22 cellular contexts compared by ENCODE assay signal in the genomic region with DNA sequence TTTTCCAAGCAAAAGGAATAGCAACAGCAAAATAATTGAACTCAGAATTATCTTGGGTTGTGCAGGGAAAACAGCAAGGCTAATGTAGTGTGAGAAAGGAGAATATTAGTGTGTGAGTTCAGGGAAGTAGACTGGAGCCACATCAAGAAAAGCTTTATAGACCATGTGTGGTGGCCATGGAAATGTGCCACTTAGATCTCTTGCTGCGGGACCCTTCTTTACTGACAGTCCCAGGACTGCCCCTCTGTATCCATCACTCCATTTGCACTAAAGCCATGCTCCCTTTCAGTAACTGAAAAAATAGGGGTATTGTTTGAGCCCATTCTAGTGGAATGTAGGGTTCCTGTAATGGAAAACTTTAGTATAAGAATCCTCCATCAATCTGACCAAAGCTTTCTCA. TPM values are rescaled to one million over a fixed set of nuclear protein-coding genes. Genes with fewer than 3 reads are reported as not detected.
"Had no signal": no experiment of that assay in that cellular context is flagged by ENCODE, and none has a peak within 500 bp of the region (broad histone marks: within the 10 kb centered on the region; RNA-seq: fewer than 3 reads in every experiment).

No MANE protein-coding gene starts in this region.

- H3K4me3 Mint-ChIP-seq: neural crest cell; T-helper 2 cell treated with Interferon-gamma antibody and Interleukin-4, amounts not matched to agents 5 μg/mL and 100 μg/mL, for 36 hours had no signal

- DNase-seq: activated CD4-positive, CD25-positive, alpha-beta regulatory T cell treated with anti-CD3 and anti-CD28 coated beads, Interleukin-2, amount 50 U/mL, for 72 hours; activated CD8-positive, alpha-beta memory T cell treated with anti-CD3 and anti-CD28 coated beads, Interleukin-2, amount 50 U/mL, for 48 hours; activated naive CD4-positive, alpha-beta T cell; anterior cingulate cortex; body of pancreas; effector CD4-positive, alpha-beta T cell; heart right ventricle; islet precursor cell; left cardiac atrium; small intestine; stimulated activated CD4-positive, alpha-beta T cell treated with anti-CD3 and anti-CD28 coated beads, Interleukin-2, amount 100 ng/mL, for 24 hours; stimulated activated naive CD4-positive, alpha-beta T cell; upper lobe of left lung had no signal

- H3K36me3 ChIP-seq: cardiac muscle cell, upper lobe of left lung had no signal

- H3K4me1 Mint-ChIP-seq: neural crest cell had no signal

- H3K27ac Mint-ChIP-seq: T-helper 2 cell treated with Interferon-gamma antibody and Interleukin-4, amounts not matched to agents 5 μg/mL and 100 μg/mL, for 36 hours had no signal

- H3K27ac ChIP-seq: body of pancreas, cardiac muscle cell, heart right ventricle, upper lobe of left lung, VCaP had no signal

- H3K27me3 ChIP-seq: body of pancreas, cardiac muscle cell, heart right ventricle, upper lobe of left lung had no signal

- ATAC-seq: body of pancreas, heart right ventricle, left cardiac atrium, sciatic nerve, SK-N-SH treated with all-trans-retinoic acid at 6 μM for 48 hours had no signal

- H3K4me3 ChIP-seq: body of pancreas, cardiac muscle cell, heart right ventricle, upper lobe of left lung had no signal

- H3K9me3 Mint-ChIP-seq: neural crest cell had no signal

- H3K9me3 ChIP-seq: body of pancreas, upper lobe of left lung had no signal

RNA-seq across cellular contexts. Expression of gene SAMSN1, which starts 32.3 kb away (rescaled TPM):
- total RNA-seq: chondrocyte, epithelial cell of proximal tubule, neural crest cell, renal cortical epithelial cell had no signal
